In the genomic region with DNA sequence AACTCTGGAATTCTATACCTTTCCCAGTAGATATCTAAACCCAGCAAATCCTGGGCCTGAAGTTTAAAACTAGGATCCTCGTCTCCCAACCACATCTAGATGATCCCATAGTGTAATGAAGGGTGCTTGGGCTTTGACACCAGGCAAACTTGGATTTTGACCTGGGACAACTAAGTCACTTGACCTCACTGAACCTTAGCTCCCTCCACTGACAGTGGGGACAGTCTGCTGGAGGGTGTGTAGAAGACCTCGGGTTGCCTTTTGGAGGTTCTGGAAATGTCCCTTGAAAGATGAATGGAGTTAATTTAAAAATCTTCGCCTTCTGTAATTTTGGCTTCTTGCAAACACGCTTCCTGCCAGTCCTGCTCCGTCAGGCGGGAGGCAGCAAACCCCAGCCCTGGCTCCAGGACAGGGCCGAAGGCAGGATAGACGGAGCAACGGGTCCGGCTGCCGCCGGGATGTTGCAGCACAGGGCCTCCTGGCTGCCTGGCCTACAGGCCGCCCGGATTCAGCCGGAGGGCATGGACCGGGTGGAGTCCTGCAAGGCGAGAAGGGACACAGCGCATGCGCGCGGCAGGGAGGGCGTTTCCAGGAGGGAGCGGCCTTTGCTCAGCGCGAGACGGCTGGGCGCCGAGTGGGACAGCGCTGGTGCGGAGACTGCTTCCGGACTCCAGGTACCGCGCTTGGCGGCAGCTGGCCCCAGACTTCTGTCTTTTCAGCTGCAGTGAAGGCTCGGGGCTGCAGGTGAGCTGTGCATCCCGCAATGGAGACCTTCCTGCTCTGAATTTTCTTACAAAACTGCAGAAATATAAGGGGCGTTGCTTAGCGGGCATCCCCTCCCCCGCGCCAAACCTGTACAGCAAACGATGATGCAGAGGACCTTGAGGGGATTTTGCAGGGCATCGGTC, we compare ENCODE assay signal across 8 cellular contexts. TPM values are rescaled to one million over a fixed set of nuclear protein-coding genes. Genes with fewer than 3 reads are reported as not detected.
DNase-seq lines count a peak whose midpoint lies in the region; ATAC-seq lines count a peak whose summit lies in the region.

Gene TMEM14A (plus strand): TSS at position 612 of the 908 bp plus-strand sequence. CDS start 5,990 bp downstream, outside the sequence.

- CTCF ChIA-PET in activated CD8-positive, alpha-beta memory T cell treated with anti-CD3 and anti-CD28 coated beads for 36 hours (lab: Charles Lee) = interaction anchor here (1.1 kb wide), 1 partner anchor 19 kb away, joined by 3 read pairs; no protein-coding TSS in a partner anchor

- DNase-seq in CMK (ENCODE audit: low read depth) = peak; percentile 80
- DNase-seq in HT-29 (ENCODE audit: low spot score) = peak; percentile 96
- DNase-seq in NK-92 treated with Interleukin-12 subunit alpha and Interleukin-12 subunit beta, amount 100 ng/mL, for 24 hours (lab: John Stamatoyannopoulos, UW) = peak; percentile 88
- DNase-seq in effector memory CD4-positive, alpha-beta T cell = peak; percentile 80 to 88 (median 81)
- peak; percentile 94 for DNase-seq in medulla oblongata (ENCODE audit: extremely low spot score)
- DNase-seq in stimulated activated CD4-positive, alpha-beta T cell treated with anti-CD3 and anti-CD28 coated beads, TNF-alpha, amount 100 ng/mL, for 48 hours (ENCODE audit: low read depth in 3 of 3) = peak; percentile 83 to 90 (median 85)

- peak within 1 kb of the TSS; percentile 48 for H3K27ac ChIP-seq in effector memory CD4-positive, alpha-beta T cell (ENCODE audit: insufficient read depth, low read length, poor library complexity, severe bottlenecking)

- no peaks in the 10 kb centered on the region for H3K9me3 ChIP-seq in effector memory CD4-positive, alpha-beta T cell (ENCODE audit: control insufficient read depth, low read length)

- ATAC-seq in GM21360 (IDR thresholded peaks at IDR 0.05; ENCODE audit: unreplicated experiment) = peak; percentile 91

- peaks cover 17% of the 10 kb centered on the region for H3K4me1 ChIP-seq in effector memory CD4-positive, alpha-beta T cell (ENCODE audit: control insufficient read depth, insufficient read depth, low read length, poor library complexity, severe bottlenecking)

- no peaks in the 10 kb centered on the region for H3K27me3 ChIP-seq in effector memory CD4-positive, alpha-beta T cell (replicated peaks; ENCODE audit: control insufficient read depth, insufficient read depth, low read length, poor library complexity, severe bottlenecking)

- POLR2A ChIA-PET in activated CD8-positive, alpha-beta memory T cell treated with anti-CD3 and anti-CD28 coated beads for 36 hours (lab: Charles Lee) = no interaction called here

- no peaks in the 10 kb centered on the region for H3K36me3 ChIP-seq in effector memory CD4-positive, alpha-beta T cell (ENCODE audit: control insufficient read depth, insufficient read depth, low read length)

- peak within 1 kb of the TSS; percentile 74 for H3K4me3 ChIP-seq in effector memory CD4-positive, alpha-beta T cell (ENCODE audit: insufficient read depth, low read depth, low read length, poor library complexity, severe bottlenecking)

RNA-seq across cellular contexts. Expression of gene TMEM14A, which starts in this region (rescaled TPM):
- total RNA-seq in HT-29 (2014; rRNA removed; shearing (Covaris generic)) = 26.9 and 29.3 TPM in 2 replicates
- 10 to 100 TPM; 21.4 to 22.2 TPM for total RNA-seq in activated CD8-positive, alpha-beta memory T cell treated with anti-CD3 and anti-CD28 coated beads for 36 hours

Comparison
In these comparisons a context has a peak if more than half of its experiments do, and no peak if none do; other contexts are left out.
1. Peak in every context shown above with its lines: DNase-seq, ATAC-seq, H3K4me3 ChIP-seq and H3K27ac ChIP-seq.